In genomic region chr5:177378884-177379883, GRCh38 we compare ENCODE assay signal across 8 cellular contexts. TPM values are rescaled to one million over a fixed set of nuclear protein-coding genes. Genes with fewer than 3 reads are reported as not detected.
DNase-seq lines count a peak whose midpoint lies in the region; ATAC-seq, FAIRE-seq and TF ChIP-seq lines count a peak whose summit lies in the region.

No MANE protein-coding gene starts in this region.

- H3K23me2 ChIP-seq in H1 (ENCODE audit: low read depth, low read length): no peaks in the 10 kb centered on the region

- H4K91ac ChIP-seq in H1 (replicated peaks; ENCODE audit: insufficient read length, low read length): peak overlapping the region; percentile 73

- no peak overlapping the region for H3K14ac ChIP-seq in H1 (ENCODE audit: insufficient read length)

- no peaks in the 10 kb centered on the region for H3K79me1 ChIP-seq in H1 (ENCODE audit: low read depth, low read length)

- intact Hi-C loops in gastrocnemius medialis (cut with DNase I; ENCODE audit: low total_unique reads): no loop called here

- H4K8ac ChIP-seq in H1 (ENCODE audit: extremely low read depth, insufficient read depth, low read length): no peak overlapping the region

- no peak overlapping the region for H4K5ac ChIP-seq in H1 (ENCODE audit: insufficient read length, low read depth, low read length)

- 88% methylated on average over 15 of the region's 15 CpGs; no CpG with 5 or more reads in 1 of the 2 experiments for WGBS in H1 (ENCODE audit: extremely low coverage in 1 of 2, insufficient coverage in 1 of 2, insufficient read length in 1 of 2, insufficient replicate concordance in 2 of 2, low coverage in 1 of 2, low lambda C conversion rate in 2 of 2, missing lambda C conversion rate in 1 of 2), 2 experiments

- no peak overlapping the region for H3K4me2 ChIP-seq in H1 (ENCODE audit: insufficient read depth in 1 of 2, low read depth in 2 of 2, low read length in 2 of 2)

- H3K9ac ChIP-seq in H1 (replicated peaks in 1 of 4; ENCODE audit: extremely low read depth in 1 of 4, low read depth in 3 of 4, low read length in 3 of 4): no peak overlapping the region

- no peak for TF ChIP-seq EP300 in H1 (IDR thresholded peaks at IDR 0.05; ENCODE audit: borderline replicate concordance in 1 of 2, low read depth in 2 of 2, low read length in 2 of 2)

- ATAC-seq in GM19043 (IDR thresholded peaks at IDR 0.05; ENCODE audit: low read depth, unreplicated experiment) (peak; percentile 67), GM21390 (IDR thresholded peaks at IDR 0.05; ENCODE audit: unreplicated experiment) (no peak), gastrocnemius medialis (no peak), GM21717 (IDR thresholded peaks at IDR 0.05; ENCODE audit: unreplicated experiment) (no peak)

- in situ Hi-C loops in ACHN (cut with HindIII; ENCODE audit: low pct_ligation_motif_present, low pct_unique_long_range_greater_than_20kb, low sequenced_read_pairs) (no loop called here), gastrocnemius medialis (cut with MboI; ENCODE audit: low sequenced_read_pairs in 4 of 4) (loop anchor here in 1 of 4 donors (25.0 kb wide), 1 partner anchor 133 kb away; the partner anchor contains the start of genes DDX41 and DOK3)

- H2BK120ac ChIP-seq in H1 (replicated peaks; ENCODE audit: low read depth, low read length): no peak overlapping the region

- no peaks in the 10 kb centered on the region for H3K79me2 ChIP-seq in H1 (ENCODE audit: control insufficient read depth in 1 of 2, insufficient read depth in 2 of 2, low read length in 2 of 2)

- no peak for TF ChIP-seq POLR2A in NB4 (IDR thresholded peaks at IDR 0.05; ENCODE audit: extremely low read depth, insufficient read length)
- TF ChIP-seq POLR2A in H1 (IDR thresholded peaks at IDR 0.05; ENCODE audit: control extremely low read depth in 1 of 2, low read depth in 2 of 2, low read length in 2 of 2): no peak
- TF ChIP-seq POLR2A in gastrocnemius medialis (IDR thresholded peaks at IDR 0.05): no peak

- H3K18ac ChIP-seq in H1 (ENCODE audit: extremely low read depth, low read length): no peak overlapping the region

- H4K20me1 ChIP-seq in H1 (replicated peaks in 1 of 2; ENCODE audit: control insufficient read depth in 1 of 2, insufficient read depth in 2 of 2, low read length in 2 of 2): no peaks in the 10 kb centered on the region

- peaks cover 0 to 2% (median under 1%) of the 10 kb centered on the region in 4 experiments; a peak in 2 of 7 replicates for H3K27me3 ChIP-seq in H1 (replicated peaks in 1 of 4; ENCODE audit: control insufficient read depth in 3 of 4, extremely low read depth in 1 of 4, insufficient read depth in 3 of 4, low read length in 3 of 4)
- no peaks in the 10 kb centered on the region for H3K27me3 ChIP-seq in gastrocnemius medialis

- POLR2A ChIA-PET in H1 (lab: Charles Lee; ENCODE audit: partially characterized antibody): interaction anchor here (0.7 to 3.5 kb wide), 9 partner anchors 10 to 78 kb away, joined by 3 to 16 read pairs (median 4); no protein-coding TSS in a partner anchor

- H3K36me3 ChIP-seq in H1 (ENCODE audit: control insufficient read depth in 2 of 4, insufficient read depth in 4 of 4, low read length in 3 of 4) (no peaks in the 10 kb centered on the region), gastrocnemius medialis (no peaks in the 10 kb centered on the region)

- no peak for TF ChIP-seq RAD21 in H1 (IDR thresholded peaks at IDR 0.05 in 1 of 2, conservative IDR thresholded peaks at IDR 0.05 in 1 of 2; ENCODE audit: low read depth in 2 of 2, low read length in 2 of 2)

- H2AK5ac ChIP-seq in H1 (ENCODE audit: low read depth, low read length): no peak overlapping the region

- CTCF ChIA-PET in H1 (lab: Charles Lee; ENCODE audit: partially characterized antibody): interaction anchor here (0.7 to 16.9 kb wide), 20 partner anchors 9 to 78 kb away, joined by 3 to 363 read pairs (median 4); partner anchors contain the start of genes PRR7 and SLC34A1

- FAIRE-seq in H1 (lab: Jason Lieb, UNC): no peak

- no peak overlapping the region for H3K4ac ChIP-seq in H1 (replicated peaks; ENCODE audit: insufficient read length, low read depth, low read length)

- DNase-seq in ACHN (peak; percentile 92), NB4 (ENCODE audit: low read depth) (peak; percentile 60), H1 (ENCODE audit: low read depth in 1 of 2, low spot score in 2 of 2) (no peak), gastrocnemius medialis (no peak), NCI-H2196 (lab: John Stamatoyannopoulos, UW; ENCODE audit: unreplicated experiment) (no peak)

- H3K4me1 ChIP-seq in H1 (replicated peaks in 1 of 4; ENCODE audit: control insufficient read depth in 3 of 4, insufficient read depth in 4 of 4, low read length in 3 of 4) (peaks cover 0 to 15% (median 2%) of the 10 kb centered on the region in 4 experiments; a peak in 6 of 7 replicates), gastrocnemius medialis (peaks cover 4 to 10% of the 10 kb centered on the region in 2 donors)

- no peak overlapping the region for H2BK15ac ChIP-seq in H1 (ENCODE audit: low read length)

- no peak overlapping the region for H3K56ac ChIP-seq in H1 (replicated peaks; ENCODE audit: insufficient read length, low read depth, low read length)

- H2BK5ac ChIP-seq in H1 (ENCODE audit: low read depth, low read length): no peak overlapping the region

- H2AFZ ChIP-seq in H1 (ENCODE audit: low read length): peak overlapping the region; percentile 20; the same call in 1 of the 2 replicates

- H3K4me3 ChIP-seq in NB4 (ENCODE audit: low read depth, low read length) (no peak overlapping the region), H1 (ENCODE audit: extremely low read depth in 1 of 4, insufficient read depth in 2 of 4, low read depth in 3 of 4, low read length in 4 of 4) (no peak overlapping the region), gastrocnemius medialis (no peak overlapping the region)

- no peak for TF ChIP-seq CTCF in NB4 (IDR thresholded peaks at IDR 0.05; ENCODE audit: low read depth, low read length)
- no peak for TF ChIP-seq CTCF in H1 (IDR thresholded peaks at IDR 0.05; ENCODE audit: control extremely low read depth in 1 of 3, insufficient read depth in 1 of 3, low read depth in 1 of 3, low read length in 3 of 3)
- no peak for TF ChIP-seq CTCF in gastrocnemius medialis (IDR thresholded peaks at IDR 0.05 in 4 of 5, conservative IDR thresholded peaks at IDR 0.05 in 1 of 5)

- H2BK12ac ChIP-seq in H1 (ENCODE audit: low read depth, low read length): no peak overlapping the region

- no peak overlapping the region for H3K27ac ChIP-seq in H1 (ENCODE audit: low read depth, low read length)
- no peak overlapping the region for H3K27ac ChIP-seq in gastrocnemius medialis

- no peaks in the 10 kb centered on the region for H3K9me3 ChIP-seq in H1 (ENCODE audit: insufficient read depth in 2 of 2, low read depth in 1 of 2, low read length in 1 of 2)
- H3K9me3 ChIP-seq in gastrocnemius medialis: no peaks in the 10 kb centered on the region

- H2BK20ac ChIP-seq in H1 (ENCODE audit: low read length): peak overlapping the region; percentile 66; the same call in 1 of the 2 replicates

- no peak overlapping the region for H3K23ac ChIP-seq in H1 (ENCODE audit: insufficient read length)

RNA-seq across cellular contexts. Expression of gene SLC34A1, which starts 5.0 kb away (rescaled TPM):
- total RNA-seq in H1 (2021; fragmentation: NEBNext Ultra II Directional; extraction: Animal tissue kit (Norgen Biotek cat#: 25700)): not detected in 2 replicates
- polyA plus RNA-seq in H1 (2011; rRNA removed): not detected in 2 replicates
- polyA plus RNA-seq in H1 (2011; cell fraction: cytosol; rRNA removed): not detected
- polyA plus RNA-seq in H1 (2011; cell fraction: nucleus; rRNA removed): not detected
- polyA plus RNA-seq in H1 (2012, experiment 1 of 2): not detected in 4 replicates
- polyA plus RNA-seq in H1 (2012, experiment 2 of 2): not detected
- not detected for polyA plus RNA-seq in H1 (2013, experiment 1 of 2)
- not detected for polyA plus RNA-seq in H1 (2013, experiment 2 of 2)
- not detected in 2 replicates for polyA minus RNA-seq in H1 (2011; rRNA and poly(A)+ RNA removed)
- not detected for polyA minus RNA-seq in H1 (2011; cell fraction: cytosol; rRNA and poly(A)+ RNA removed)
- not detected for polyA minus RNA-seq in H1 (2011; cell fraction: nucleus; rRNA and poly(A)+ RNA removed)
- total RNA-seq in gastrocnemius medialis: not detected

RNA-seq across cellular contexts. Expression of gene PFN3, which starts 21.3 kb away (rescaled TPM):
- not detected in 2 replicates for total RNA-seq in H1 (2021; fragmentation: NEBNext Ultra II Directional; extraction: Animal tissue kit (Norgen Biotek cat#: 25700))
- not detected in 2 replicates for polyA plus RNA-seq in H1 (2011; rRNA removed)
- polyA plus RNA-seq in H1 (2011; cell fraction: cytosol; rRNA removed): not detected
- polyA plus RNA-seq in H1 (2011; cell fraction: nucleus; rRNA removed): not detected
- not detected in 4 replicates for polyA plus RNA-seq in H1 (2012, experiment 1 of 2)
- not detected for polyA plus RNA-seq in H1 (2012, experiment 2 of 2)
- polyA plus RNA-seq in H1 (2013, experiment 1 of 2): not detected
- not detected for polyA plus RNA-seq in H1 (2013, experiment 2 of 2)
- not detected in 2 replicates for polyA minus RNA-seq in H1 (2011; rRNA and poly(A)+ RNA removed)
- polyA minus RNA-seq in H1 (2011; cell fraction: cytosol; rRNA and poly(A)+ RNA removed): not detected
- polyA minus RNA-seq in H1 (2011; cell fraction: nucleus; rRNA and poly(A)+ RNA removed): not detected
- not detected for total RNA-seq in gastrocnemius medialis

RNA-seq across cellular contexts. Expression of gene RGS14, which starts 21.5 kb away (rescaled TPM):
- 20.6 and 24.4 TPM in 2 replicates for total RNA-seq in H1 (2021; fragmentation: NEBNext Ultra II Directional; extraction: Animal tissue kit (Norgen Biotek cat#: 25700))
- 46.1 and 66.5 TPM in 2 replicates for polyA plus RNA-seq in H1 (2011; rRNA removed)
- polyA plus RNA-seq in H1 (2011; cell fraction: cytosol; rRNA removed): 51.6 TPM
- 82.0 TPM for polyA plus RNA-seq in H1 (2011; cell fraction: nucleus; rRNA removed)
- 20.9 to 27.7 TPM (median 23.7 TPM) in 4 replicates for polyA plus RNA-seq in H1 (2012, experiment 1 of 2)
- polyA plus RNA-seq in H1 (2012, experiment 2 of 2): 29.1 TPM
- polyA plus RNA-seq in H1 (2013, experiment 1 of 2): 36.7 TPM
- polyA plus RNA-seq in H1 (2013, experiment 2 of 2): 35.2 TPM
- polyA minus RNA-seq in H1 (2011; rRNA and poly(A)+ RNA removed): 11.1 and 11.2 TPM in 2 replicates
- 12.8 TPM for polyA minus RNA-seq in H1 (2011; cell fraction: cytosol; rRNA and poly(A)+ RNA removed)
- 22.4 TPM for polyA minus RNA-seq in H1 (2011; cell fraction: nucleus; rRNA and poly(A)+ RNA removed)
- total RNA-seq in gastrocnemius medialis: 10 to 100 TPM in 1 of 4 donors, 1 to 10 TPM in 3; 1.6 to 25.9 (median 5.0) TPM

RNA-seq across cellular contexts. Expression of gene LMAN2, which starts 27.7 kb away (rescaled TPM):
- 116 and 119 TPM in 2 replicates for total RNA-seq in H1 (2021; fragmentation: NEBNext Ultra II Directional; extraction: Animal tissue kit (Norgen Biotek cat#: 25700))
- 225 and 357 TPM in 2 replicates for polyA plus RNA-seq in H1 (2011; rRNA removed)
- polyA plus RNA-seq in H1 (2011; cell fraction: cytosol; rRNA removed): 233 TPM
- 287 TPM for polyA plus RNA-seq in H1 (2011; cell fraction: nucleus; rRNA removed)
- polyA plus RNA-seq in H1 (2012, experiment 1 of 2): 71.3 to 172 TPM (median 159 TPM) in 4 replicates
- polyA plus RNA-seq in H1 (2012, experiment 2 of 2): 312 TPM
- 320 TPM for polyA plus RNA-seq in H1 (2013, experiment 1 of 2)
- polyA plus RNA-seq in H1 (2013, experiment 2 of 2): 368 TPM
- 177 and 184 TPM in 2 replicates for polyA minus RNA-seq in H1 (2011; rRNA and poly(A)+ RNA removed)
- 176 TPM for polyA minus RNA-seq in H1 (2011; cell fraction: cytosol; rRNA and poly(A)+ RNA removed)
- polyA minus RNA-seq in H1 (2011; cell fraction: nucleus; rRNA and poly(A)+ RNA removed): 115 TPM
- total RNA-seq in gastrocnemius medialis: 100 to 1,000 TPM in 1 of 4 donors, 10 to 100 TPM in 3; 70.2 to 109 (median 86.6) TPM

RNA-seq across cellular contexts. Expression of gene F12, which starts 30.2 kb away (rescaled TPM):
- 5.4 and 6.5 TPM in 2 replicates for total RNA-seq in H1 (2021; fragmentation: NEBNext Ultra II Directional; extraction: Animal tissue kit (Norgen Biotek cat#: 25700))
- polyA plus RNA-seq in H1 (2011; rRNA removed): 7.8 and 12.0 TPM in 2 replicates
- 6.0 TPM for polyA plus RNA-seq in H1 (2011; cell fraction: cytosol; rRNA removed)
- polyA plus RNA-seq in H1 (2011; cell fraction: nucleus; rRNA removed): 5.0 TPM
- 3.5 to 7.1 TPM (median 4.9 TPM) in 4 replicates for polyA plus RNA-seq in H1 (2012, experiment 1 of 2)
- polyA plus RNA-seq in H1 (2012, experiment 2 of 2): 3.5 TPM
- 2.6 TPM for polyA plus RNA-seq in H1 (2013, experiment 1 of 2)
- polyA plus RNA-seq in H1 (2013, experiment 2 of 2): 3.1 TPM
- polyA minus RNA-seq in H1 (2011; rRNA and poly(A)+ RNA removed): 0.85 and 0.88 TPM in 2 replicates
- 2.3 TPM for polyA minus RNA-seq in H1 (2011; cell fraction: cytosol; rRNA and poly(A)+ RNA removed)
- 2.7 TPM for polyA minus RNA-seq in H1 (2011; cell fraction: nucleus; rRNA and poly(A)+ RNA removed)
- 1 to 10 TPM in 1 of 4 donors, under 1 TPM in 2, not detected in 1; 0.36 to 1.2 (median 0.95) TPM for total RNA-seq in gastrocnemius medialis

Comparison
In these comparisons a context has a peak if more than half of its experiments do, and no peak if none do; other contexts are left out.
1. DNase-seq: peak in ACHN (single experiment) and NB4 (single experiment); none in H1 (0 of 2), gastrocnemius medialis (0 of 2) and NCI-H2196 (single experiment).